12 cellular contexts compared by ENCODE assay signal in genomic region chr6:43823879-43824740, GRCh38. TPM values are rescaled to one million over a fixed set of nuclear protein-coding genes. Genes with fewer than 3 reads are reported as not detected.
DNase-seq lines count a peak whose midpoint lies in the region; ATAC-seq, FAIRE-seq and TF ChIP-seq lines count a peak whose summit lies in the region.
"Had no signal": no experiment of that assay in that cellular context is flagged by ENCODE, and none has a peak within 500 bp of the region (broad histone marks: within the 10 kb centered on the region; RNA-seq: fewer than 3 reads in every experiment).

No MANE protein-coding gene starts in this region.

- H3K79me2 ChIP-seq in OCI-LY3 (ENCODE audit: low read length): no peaks in the 10 kb centered on the region
- no peaks in the 10 kb centered on the region for H3K79me2 ChIP-seq in MM.1S (ENCODE audit: low read length)

- no peak for ATAC-seq in activated CD4-positive, CD25-positive, alpha-beta regulatory T cell treated with anti-CD3 and anti-CD28 coated beads, Interleukin-2, amount 50 U/mL, for 24 hours
- ATAC-seq in HG03457 (IDR thresholded peaks at IDR 0.05; ENCODE audit: unreplicated experiment): no peak

- FAIRE-seq in kidney (lab: Jason Lieb, UNC): no peak

- H3K4me2 ChIP-seq in OCI-LY3 (ENCODE audit: low read length) (peak overlapping the region; percentile 65), MM.1S (ENCODE audit: low read depth, low read length) (no peak overlapping the region)

- H3K4me1 ChIP-seq in OCI-LY3 (ENCODE audit: low read length) (peaks cover 12% of the 10 kb centered on the region), kidney (ENCODE audit: control insufficient read depth in 1 of 2, insufficient read depth in 1 of 2, low read depth in 1 of 2, low read length in 2 of 2) (peaks cover 25 to 46% of the 10 kb centered on the region in 2 donors), transverse colon (peaks cover 0 to 18% (median 4%) of the 10 kb centered on the region in 4 donors), MM.1S (ENCODE audit: low read length) (no peaks in the 10 kb centered on the region)

- whole genome bisulfite sequencing in transverse colon (ENCODE audit: low coverage in 1 of 2), 2 donors: 25 to 38% methylated on average over 4 to 11 of the region's 11 CpGs

- H3K36me3 ChIP-seq in OCI-LY3 (replicated peaks; ENCODE audit: low read depth, low read length): no peaks in the 10 kb centered on the region
- no peaks in the 10 kb centered on the region for H3K36me3 ChIP-seq in kidney (ENCODE audit: control insufficient read depth in 1 of 2, insufficient read depth in 2 of 2, low read length in 2 of 2)
- no peaks in the 10 kb centered on the region for H3K36me3 ChIP-seq in transverse colon
- no peaks in the 10 kb centered on the region for H3K36me3 ChIP-seq in MM.1S (replicated peaks; ENCODE audit: insufficient read depth, low read length)

- H2AFZ ChIP-seq in OCI-LY3 (ENCODE audit: low read depth, low read length): peak overlapping the region; percentile 96
- no peak overlapping the region for H2AFZ ChIP-seq in MM.1S (ENCODE audit: low read length)

- no peak overlapping the region for H3K27ac ChIP-seq in OCI-LY3 (ENCODE audit: low read length)
- H3K27ac ChIP-seq in kidney (ENCODE audit: low read depth in 2 of 2, low read length in 2 of 2): peak overlapping the region; percentile 56 to 80
- H3K27ac ChIP-seq in transverse colon: peak overlapping the region; percentile 30 to 62 (median 44)
- H3K27ac ChIP-seq in MM.1S (ENCODE audit: low read length): no peak overlapping the region

- DNase-seq in activated CD4-positive, CD25-positive, alpha-beta regulatory T cell treated with anti-CD3 and anti-CD28 coated beads, Interleukin-2, amount 50 U/mL, for 72 hours: peak; percentile 1
- DNase-seq in kidney: no peak
- DNase-seq in transverse colon: no peak
- DNase-seq in effector CD4-positive, alpha-beta T cell: no peak
- no peak for DNase-seq in MM.1S
- DNase-seq: central memory CD4-positive, alpha-beta T cell; NCI-H1105 treated with DMSO at 0.1 percent for 48 hours; nephron progenitor cell; stimulated activated CD4-positive, alpha-beta T cell treated with anti-CD3 and anti-CD28 coated beads, Interleukin-4, amount 100 ng/mL, for 4 hours had no signal

- in situ Hi-C loops in transverse colon (cut with MboI; ENCODE audit: low pct_ligation_motif_present in 1 of 4, low pct_unique_long_range_greater_than_20kb in 1 of 4, low sequenced_read_pairs in 3 of 4): no loop called here

- TF ChIP-seq EP300 in transverse colon (IDR thresholded peaks at IDR 0.05; ENCODE audit: low read depth): no peak

- H3K9me2 ChIP-seq in MM.1S (replicated peaks; ENCODE audit: insufficient read depth, low read length): no peaks in the 10 kb centered on the region

- no peak for TF ChIP-seq CTCF in OCI-LY3 (IDR thresholded peaks at IDR 0.05; ENCODE audit: low read depth, low read length)
- no peak for TF ChIP-seq CTCF in kidney (IDR thresholded peaks at IDR 0.05; ENCODE audit: borderline replicate concordance, extremely low read depth, insufficient read depth)
- TF ChIP-seq CTCF in transverse colon (IDR thresholded peaks at IDR 0.05): no peak
- TF ChIP-seq CTCF in MM.1S (IDR thresholded peaks at IDR 0.05; ENCODE audit: low read length): no peak

- H4K20me1 ChIP-seq in OCI-LY3 (ENCODE audit: insufficient read depth, low read length): no peaks in the 10 kb centered on the region
- H4K20me1 ChIP-seq in MM.1S (ENCODE audit: insufficient read depth, low read length): no peaks in the 10 kb centered on the region

- H3K9me3 ChIP-seq in OCI-LY3 (ENCODE audit: insufficient read depth, low read length) (no peaks in the 10 kb centered on the region), kidney (ENCODE audit: control insufficient read depth in 1 of 2, low read length in 2 of 2) (no peaks in the 10 kb centered on the region), transverse colon (no peaks in the 10 kb centered on the region), MM.1S (replicated peaks; ENCODE audit: insufficient read depth, low read length) (no peaks in the 10 kb centered on the region)

- no peak for TF ChIP-seq POLR2A in transverse colon (IDR thresholded peaks at IDR 0.05)

- H3K27me3 ChIP-seq in OCI-LY3 (ENCODE audit: low read depth, low read length) (peaks cover 27% of the 10 kb centered on the region), transverse colon (no peaks in the 10 kb centered on the region), MM.1S (replicated peaks; ENCODE audit: insufficient read depth, low read length) (no peaks in the 10 kb centered on the region)

- no peaks in the 10 kb centered on the region for H3F3A ChIP-seq in MM.1S (ENCODE audit: insufficient read depth, low read length)

- peak overlapping the region; percentile 20; the same call in 1 of the 2 replicates for H3K9ac ChIP-seq in OCI-LY3 (ENCODE audit: low read length)
- no peak overlapping the region for H3K9ac ChIP-seq in kidney (ENCODE audit: low read length in 2 of 2)
- no peak overlapping the region for H3K9ac ChIP-seq in MM.1S (ENCODE audit: low read length)

- intact Hi-C loops in kidney (cut with DNase I): no loop called here
- intact Hi-C loops in transverse colon (cut with DNase I; ENCODE audit: low total_unique reads): loop anchor here (5.0 kb wide), 1 partner anchor 1517 kb away; no protein-coding TSS in a partner anchor

- H3K4me3 ChIP-seq in OCI-LY3 (ENCODE audit: low read length): peak overlapping the region; percentile 50
- H3K4me3 ChIP-seq in kidney (ENCODE audit: low read length in 2 of 2): peak overlapping the region in 1 of 2 donors; percentile 9
- H3K4me3 ChIP-seq in transverse colon: no peak overlapping the region
- no peak overlapping the region for H3K4me3 ChIP-seq in MM.1S (ENCODE audit: low read length)

RNA-seq across cellular contexts. Expression of gene VEGFA, which starts 54.1 kb away (rescaled TPM):
- total RNA-seq in kidney: 36.3 TPM
- polyA plus RNA-seq in kidney (ENCODE audit: insufficient read depth, low read depth, low replicate concordance): 111 TPM
- total RNA-seq in transverse colon: 100 to 1,000 TPM; 131 to 608 (median 203) TPM

Comparison
In these comparisons a context has a peak if more than half of its experiments do, and no peak if none do; other contexts are left out.
1. H3K27ac ChIP-seq: peak in kidney (2 of 2) and transverse colon (4 of 4); none in OCI-LY3 (single experiment) and MM.1S (single experiment).